Comparison of ENCODE assay signal across 1 cellular context in genomic region chr7:158924956-158925355, GRCh38.
TF ChIP-seq lines count a peak whose summit lies in the region.

No MANE protein-coding gene starts in this region.

TF ChIP-seq in SK-N-SH treated with all-trans-retinoic acid at 6 μM for 48 hours, 23 proteins besides CTCF, POLR2A, EP300 and RAD21 (continued from another document):
- TF ChIP-seq CSRNP3 (CRISPR knock-in tag; IDR thresholded peaks at IDR 0.05) = no peak
